Comparison of ENCODE assay signal across 8 cellular contexts in genomic region chr15:68578175-68578959, GRCh38. TPM values are rescaled to one million over a fixed set of nuclear protein-coding genes. Genes with fewer than 3 reads are reported as not detected.
DNase-seq lines count a peak whose midpoint lies in the region; ATAC-seq and TF ChIP-seq lines count a peak whose summit lies in the region.

No MANE protein-coding gene starts in this region.

- peak; percentile 44 for DNase-seq in activated CD4-positive, CD25-positive, alpha-beta regulatory T cell treated with anti-CD3 and anti-CD28 coated beads, Interleukin-2, amount 50 U/mL, for 72 hours
- DNase-seq in NCI-H82 treated with DMSO at 0.1 percent for 48 hours (lab: John Stamatoyannopoulos, UW; ENCODE audit: unreplicated experiment) (peak; percentile 38), adrenal gland (peak; percentile 32 to 60 (median 49)), cardiac muscle cell (ENCODE audit: low read depth in 1 of 2, low spot score in 1 of 2) (peak; percentile 69 to 70), activated gamma-delta T cell (lab: John Stamatoyannopoulos, UW) (no peak)
- no peak for DNase-seq in stimulated activated naive CD4-positive, alpha-beta T cell treated with Interleukin-2 at 50 U/mL for 16 hours (lab: John Stamatoyannopoulos, UW)

- TF ChIP-seq CTCF in adrenal gland (IDR thresholded peaks at IDR 0.05) = peak in 4 of 6 experiments; percentile 20 to 42 (median 38)
- peak; percentile 43 for TF ChIP-seq CTCF in cardiac muscle cell (IDR thresholded peaks at IDR 0.05; ENCODE audit: low read depth, low read length)
- no peak for TF ChIP-seq CTCF in neutrophil (IDR thresholded peaks at IDR 0.05)

- H3K36me3 ChIP-seq in adrenal gland (replicated peaks in 1 of 2) = no peaks in the 10 kb centered on the region
- no peaks in the 10 kb centered on the region for H3K36me3 ChIP-seq in cardiac muscle cell
- H3K36me3 ChIP-seq in neutrophil = no peaks in the 10 kb centered on the region

- ATAC-seq in activated CD4-positive, CD25-positive, alpha-beta regulatory T cell treated with anti-CD3 and anti-CD28 coated beads, Interleukin-2, amount 50 U/mL, for 24 hours = no peak

- intact Hi-C loops in adrenal gland (cut with DNase I) = no loop called here

- H3K27ac ChIP-seq in adrenal gland = peak overlapping the region in 2 of 5 donors; percentile 38 to 84
- no peak overlapping the region for H3K27ac ChIP-seq in cardiac muscle cell
- no peak overlapping the region for H3K27ac ChIP-seq in neutrophil

- H3K4me1 ChIP-seq in adrenal gland (replicated peaks in 1 of 2) (peaks cover 0 to 13% of the 10 kb centered on the region in 2 donors), cardiac muscle cell (ENCODE audit: low read depth) (no peaks in the 10 kb centered on the region), neutrophil (ENCODE audit: control insufficient read depth in 1 of 2, insufficient read depth in 1 of 2, low read depth in 1 of 2, low read length in 1 of 2) (peaks cover 19 to 26% of the 10 kb centered on the region in 2 experiments)

- no peaks in the 10 kb centered on the region for H3K9me3 ChIP-seq in adrenal gland (replicated peaks in 1 of 3)
- H3K9me3 ChIP-seq in cardiac muscle cell (ENCODE audit: low read depth) = no peaks in the 10 kb centered on the region
- no peaks in the 10 kb centered on the region for H3K9me3 ChIP-seq in neutrophil

- peaks cover 21% of the 10 kb centered on the region for H3K27me3 ChIP-seq in adrenal gland
- H3K27me3 ChIP-seq in cardiac muscle cell = peaks cover 16% of the 10 kb centered on the region
- peaks cover 100% of the 10 kb centered on the region for H3K27me3 ChIP-seq in neutrophil

- 0 to 2% (median 1%) methylated on average over 13 to 78 of the region's 78 CpGs for WGBS in adrenal gland, 4 donors

- no peak for TF ChIP-seq POLR2A in adrenal gland (IDR thresholded peaks at IDR 0.05)

- peak overlapping the region in 2 of 4 donors; percentile 5 to 81 for H3K4me3 ChIP-seq in adrenal gland
- peak overlapping the region; percentile 54 for H3K4me3 ChIP-seq in cardiac muscle cell
- H3K4me3 ChIP-seq in neutrophil (ENCODE audit: low read depth in 1 of 2, low read length in 1 of 2) = peak overlapping the region; percentile 52 to 69

RNA-seq across cellular contexts. Expression of gene CORO2B, which starts 0.4 kb away (rescaled TPM):
- total RNA-seq in adrenal gland (1 to 10 TPM; 3.0 to 8.4 (median 4.2) TPM), cardiac muscle cell (2.9 and 3.3 TPM in 2 replicates)
- polyA plus RNA-seq in adrenal gland (1 to 10 TPM; 4.2 to 5.9 (median 4.9) TPM), cardiac muscle cell (1.6 and 3.0 TPM in 2 replicates)

Comparison
In these comparisons a context has a peak if more than half of its experiments do, and no peak if none do; other contexts are left out.
1. DNase-seq: peak in activated CD4-positive, CD25-positive, alpha-beta regulatory T cell treated with anti-CD3 and anti-CD28 coated beads, Interleukin-2, amount 50 U/mL, for 72 hours (single experiment), NCI-H82 treated with DMSO at 0.1 percent for 48 hours (single experiment), adrenal gland (7 of 7) and cardiac muscle cell (2 of 2); none in stimulated activated naive CD4-positive, alpha-beta T cell treated with Interleukin-2 at 50 U/mL for 16 hours (single experiment) and activated gamma-delta T cell (single experiment).